ENCODE assay signal across 24 cellular contexts in genomic region chr5:115637507-115637906, GRCh38.
"Had no signal": no experiment of that assay in that cellular context is flagged by ENCODE, and none has a peak within 500 bp of the region (broad histone marks: within the 10 kb centered on the region; RNA-seq: fewer than 3 reads in every experiment).

No MANE protein-coding gene starts in this region.

- H2AFZ ChIP-seq: parathyroid adenoma had no signal

- H3K27ac ChIP-seq: esophagus squamous epithelium, lower lobe of right lung, parathyroid adenoma, right atrium auricular region, thyroid gland, vagina had no signal

- H3K27ac Mint-ChIP-seq: effector memory CD8-positive, alpha-beta T cell; immature natural killer cell; natural killer cell; progenitor cell of endocrine pancreas; stimulated activated naive CD8-positive, alpha-beta T cell treated with anti-CD3 and anti-CD28 coated beads, Interleukin-15, amount 100 ng/mL, for 72 hours had no signal

- DNase-seq: cortex of kidney; effector memory CD8-positive, alpha-beta T cell; erythroblast; esophagus squamous epithelium; hypothalamus; immature natural killer cell; islet precursor cell; kidney glomerular epithelial cell; left ventricle myocardium superior; lower lobe of right lung; natural killer cell; stimulated activated CD4-positive, alpha-beta T cell treated with anti-CD3 and anti-CD28 coated beads, Interleukin-4, amount 100 ng/mL, for 1 hour; stimulated activated naive CD4-positive, alpha-beta T cell; thyroid gland; trophoblast cell had no signal

- FAIRE-seq: endometrium, frontal cortex had no signal

- H3K27me3 ChIP-seq: esophagus squamous epithelium, right atrium auricular region, thyroid gland, vagina had no signal

- H3K79me2 ChIP-seq: parathyroid adenoma had no signal

- H3K9me3 Mint-ChIP-seq: effector memory CD8-positive, alpha-beta T cell; immature natural killer cell; natural killer cell; neural crest cell; stimulated activated naive CD8-positive, alpha-beta T cell treated with anti-CD3 and anti-CD28 coated beads, Interleukin-15, amount 100 ng/mL, for 72 hours had no signal

- H3K4me3 ChIP-seq: esophagus squamous epithelium, lower lobe of right lung, right atrium auricular region, smooth muscle cell, thyroid gland, vagina had no signal

- H3K4me3 Mint-ChIP-seq: effector memory CD8-positive, alpha-beta T cell; immature natural killer cell; natural killer cell; neural crest cell had no signal

- H3K4me2 ChIP-seq: smooth muscle cell had no signal

- H3K9ac ChIP-seq: parathyroid adenoma had no signal

- H3K4me1 ChIP-seq: parathyroid adenoma, thyroid gland had no signal

- H3K36me3 Mint-ChIP-seq: immature natural killer cell, natural killer cell had no signal

- H3K36me3 ChIP-seq: esophagus squamous epithelium, lower lobe of right lung, right atrium auricular region, thyroid gland, vagina had no signal

- H3K9me3 ChIP-seq: esophagus squamous epithelium, lower lobe of right lung, right atrium auricular region, thyroid gland, vagina had no signal
